ENCODE assay signal across 19 cellular contexts in genomic region chr1:206929509-206929908, GRCh38. TPM values are rescaled to one million over a fixed set of nuclear protein-coding genes. Genes with fewer than 3 reads are reported as not detected.
A peak's percentile ranks its signal among the peaks of the same experiment; 100 is the strongest.
DNase-seq lines count a peak whose midpoint lies in the region; ATAC-seq and TF ChIP-seq lines count a peak whose summit lies in the region.
"Had no signal": no experiment of that assay in that cellular context is flagged by ENCODE, and none has a peak within 500 bp of the region (broad histone marks: within the 10 kb centered on the region; RNA-seq: fewer than 3 reads in every experiment).

No MANE protein-coding gene starts in this region.

- ATAC-seq in activated CD8-positive, alpha-beta T cell treated with anti-CD3 and anti-CD28 coated beads for 36 hours = no peak
- ATAC-seq in right lobe of liver (no peak), HG02970 (IDR thresholded peaks at IDR 0.05; ENCODE audit: low FRiP score, unreplicated experiment) (no peak)
- ATAC-seq: HepG2 had no signal

- H3K27me3 ChIP-seq in CD4-positive, alpha-beta memory T cell (ENCODE audit: insufficient read depth, low read length) = no peaks in the 10 kb centered on the region
- H3K27me3 ChIP-seq in mucosa of rectum (ENCODE audit: control insufficient read depth in 2 of 2, insufficient read depth in 2 of 2, low read length in 2 of 2) = no peaks in the 10 kb centered on the region
- H3K27me3 ChIP-seq in right lobe of liver = no peaks in the 10 kb centered on the region
- H3K27me3 ChIP-seq: esophagus muscularis mucosa, testis had no signal

- H3K4me1 ChIP-seq in CD4-positive, alpha-beta memory T cell (ENCODE audit: insufficient read depth, low read length) = peaks cover 47% of the 10 kb centered on the region
- peaks cover 45% of the 10 kb centered on the region in 2 donors for H3K4me1 ChIP-seq in mucosa of rectum (ENCODE audit: control insufficient read depth in 2 of 2, insufficient read depth in 2 of 2, low read length in 2 of 2)
- peaks cover 0 to 12% (median 0%) of the 10 kb centered on the region in 4 donors for H3K4me1 ChIP-seq in right lobe of liver
- H3K4me1 ChIP-seq: esophagus muscularis mucosa, testis had no signal

- CTCF ChIA-PET in CD4-positive, alpha-beta memory T cell (lab: Charles Lee; ENCODE audit: partially characterized antibody) = interaction anchor here (1.1 to 13.7 kb wide), 5 partner anchors 12 to 195 kb away, joined by 3 to 477 read pairs (median 4); partner anchors contain the start of gene FCMR
- CTCF ChIA-PET in activated CD8-positive, alpha-beta T cell treated with anti-CD3 and anti-CD28 coated beads for 36 hours (lab: Charles Lee) = interaction anchor here (1.1 to 13.5 kb wide), 4 partner anchors 12 to 195 kb away, joined by 4 to 289 read pairs (median 94); partner anchors contain the start of gene FCMR
- CTCF ChIA-PET in HEK293T (lab: Yijun Ruan, JAX) = interaction anchor here (0.6 kb wide), 1 partner anchor 12 kb away, joined by 4 read pairs; no protein-coding TSS in a partner anchor

- peak overlapping the region in 1 of 8 donors; percentile 72 for H3K4me3 Mint-ChIP-seq in CD4-positive, alpha-beta memory T cell
- H3K4me3 Mint-ChIP-seq in activated CD8-positive, alpha-beta T cell treated with anti-CD3 and anti-CD28 coated beads for 36 hours = peak overlapping the region; percentile 69

- H3K4me1 Mint-ChIP-seq in CD4-positive, alpha-beta memory T cell = peaks cover 25 to 55% (median 34%) of the 10 kb centered on the region in 4 donors
- H3K4me1 Mint-ChIP-seq in activated CD8-positive, alpha-beta T cell treated with anti-CD3 and anti-CD28 coated beads for 36 hours (ENCODE audit: low read depth) = peaks cover 60% of the 10 kb centered on the region

- no peaks in the 10 kb centered on the region for H3K36me3 ChIP-seq in CD4-positive, alpha-beta memory T cell (ENCODE audit: insufficient read depth, low read length)
- H3K36me3 ChIP-seq in mucosa of rectum (ENCODE audit: control insufficient read depth in 2 of 2, insufficient read depth in 2 of 2, low read length in 2 of 2) (peaks cover 42 to 45% of the 10 kb centered on the region in 2 donors), right lobe of liver (no peaks in the 10 kb centered on the region)
- H3K36me3 ChIP-seq: esophagus muscularis mucosa had no signal

- no peak overlapping the region for H3K27ac ChIP-seq in CD4-positive, alpha-beta memory T cell (ENCODE audit: low read depth, low read length)
- H3K27ac ChIP-seq in mucosa of rectum (ENCODE audit: low read depth in 2 of 2, low read length in 2 of 2) (peak overlapping the region; percentile 36 to 75), right lobe of liver (no peak overlapping the region)
- H3K27ac ChIP-seq: esophagus muscularis mucosa, RWPE1, testis had no signal

- H3K9me3 ChIP-seq in CD4-positive, alpha-beta memory T cell (ENCODE audit: control insufficient read depth in 1 of 2, low read length in 2 of 2) = no peaks in the 10 kb centered on the region
- H3K9me3 ChIP-seq in mucosa of rectum (ENCODE audit: control insufficient read depth in 2 of 2, low read length in 2 of 2) = no peaks in the 10 kb centered on the region
- H3K9me3 ChIP-seq in right lobe of liver = no peaks in the 10 kb centered on the region
- H3K9me3 ChIP-seq: esophagus muscularis mucosa, testis had no signal

- POLR2A ChIA-PET in CD4-positive, alpha-beta memory T cell (lab: Charles Lee; ENCODE audit: partially characterized antibody) = interaction anchor here (1.9 to 8.7 kb wide), 4 partner anchors 12 to 24 kb away, joined by 10 to 179 read pairs (median 12); partner anchors contain the start of gene FCMR
- POLR2A ChIA-PET in activated CD8-positive, alpha-beta T cell treated with anti-CD3 and anti-CD28 coated beads for 36 hours (lab: Charles Lee) = interaction anchor here (1.5 kb wide), 2 partner anchors 8 to 18 kb away, joined by 3 to 5 read pairs; partner anchors contain the start of gene FCMR
- POLR2A ChIA-PET in HEK293T (lab: Yijun Ruan, JAX) = no interaction called here

- no peaks in the 10 kb centered on the region for H3K36me3 Mint-ChIP-seq in CD4-positive, alpha-beta memory T cell
- no peaks in the 10 kb centered on the region for H3K36me3 Mint-ChIP-seq in activated CD8-positive, alpha-beta T cell treated with anti-CD3 and anti-CD28 coated beads for 36 hours (ENCODE audit: low read depth)

- intact Hi-C loops in CD4-positive, alpha-beta memory T cell (cut with micrococcal nuclease) = no loop called here
- intact Hi-C loops in activated CD8-positive, alpha-beta T cell treated with anti-CD3 and anti-CD28 coated beads for 36 hours (cut with micrococcal nuclease) = no loop called here
- intact Hi-C loops in right lobe of liver (cut with DNase I) = no loop called here

- H3K4me3 ChIP-seq in CD4-positive, alpha-beta memory T cell (ENCODE audit: low read length in 2 of 2) = peak overlapping the region in 1 of 2 donors; percentile 19
- H3K4me3 ChIP-seq in mucosa of rectum (ENCODE audit: low read length in 2 of 2) (no peak overlapping the region), right lobe of liver (no peak overlapping the region)
- H3K4me3 ChIP-seq: esophagus muscularis mucosa, testis had no signal

- peak overlapping the region in 1 of 2 donors; percentile 14 for H3K9ac ChIP-seq in mucosa of rectum (ENCODE audit: low read depth in 1 of 2, low read length in 2 of 2)

- TF ChIP-seq CTCF in GM12872 (IDR thresholded peaks at IDR 0.05; ENCODE audit: insufficient read depth, low read depth, low read length) = peak; percentile 42; the same call in 2 of the 3 replicates
- no peak for TF ChIP-seq CTCF in activated CD8-positive, alpha-beta T cell treated with anti-CD3 and anti-CD28 coated beads for 36 hours (IDR thresholded peaks at IDR 0.05)
- TF ChIP-seq CTCF in right lobe of liver (IDR thresholded peaks at IDR 0.05) = no peak

- DNase-seq in CD4-positive, alpha-beta memory T cell = no peak
- DNase-seq in activated CD8-positive, alpha-beta T cell treated with anti-CD3 and anti-CD28 coated beads for 36 hours = no peak
- no peak for DNase-seq in KBM-7
- DNase-seq in right lobe of liver = no peak
- no peak for DNase-seq in HEK293T (ENCODE audit: extremely low spot score)
- DNase-seq: activated CD4-positive, alpha-beta T cell treated with anti-CD3 and anti-CD28 coated beads for 1 hour; islet precursor cell; mesenchymal stem cell; NCI-H1092 treated with DMSO at 0.1 percent for 48 hours; T-helper 1 cell; testis had no signal

- peak overlapping the region; percentile 62 to 93 (median 88) for H3K27ac Mint-ChIP-seq in CD4-positive, alpha-beta memory T cell
- H3K27ac Mint-ChIP-seq in activated CD8-positive, alpha-beta T cell treated with anti-CD3 and anti-CD28 coated beads for 36 hours = peak overlapping the region; percentile 97

- no peaks in the 10 kb centered on the region for H3K9me3 Mint-ChIP-seq in CD4-positive, alpha-beta memory T cell
- no peaks in the 10 kb centered on the region for H3K9me3 Mint-ChIP-seq in activated CD8-positive, alpha-beta T cell treated with anti-CD3 and anti-CD28 coated beads for 36 hours

- in situ Hi-C loops in KBM-7 (cut with MboI; ENCODE audit: low pct_unique_long_range_greater_than_20kb, low sequenced_read_pairs) = no loop called here

- TF ChIP-seq POLR2A in right lobe of liver (IDR thresholded peaks at IDR 0.05) = no peak

- 77% methylated on average over 5 of the region's 5 CpGs for WGBS in right lobe of liver (ENCODE audit: insufficient coverage, low coverage, low lambda C conversion rate, missing lambda C conversion rate)

- H3K27me3 Mint-ChIP-seq in CD4-positive, alpha-beta memory T cell = no peaks in the 10 kb centered on the region
- H3K27me3 Mint-ChIP-seq in activated CD8-positive, alpha-beta T cell treated with anti-CD3 and anti-CD28 coated beads for 36 hours = no peaks in the 10 kb centered on the region

TF ChIP-seq in HEK293T, 16 proteins besides CTCF, POLR2A, EP300 and RAD21:
- TF ChIP-seq BHLHE40 (IDR thresholded peaks at IDR 0.05; ENCODE audit: borderline replicate concordance) (no peak), SUZ12 (IDR thresholded peaks at IDR 0.05) (no peak), L3MBTL2 (conservative IDR thresholded peaks at IDR 0.05) (no peak), HDGF (IDR thresholded peaks at IDR 0.05; ENCODE audit: borderline replicate concordance) (no peak), LEF1 (IDR thresholded peaks at IDR 0.05; ENCODE audit: borderline replicate concordance) (no peak), ELF4 (IDR thresholded peaks at IDR 0.05) (no peak), SP1 (IDR thresholded peaks at IDR 0.05) (no peak), NFRKB (IDR thresholded peaks at IDR 0.05) (no peak)
- TF ChIP-seq, protein P1, sequence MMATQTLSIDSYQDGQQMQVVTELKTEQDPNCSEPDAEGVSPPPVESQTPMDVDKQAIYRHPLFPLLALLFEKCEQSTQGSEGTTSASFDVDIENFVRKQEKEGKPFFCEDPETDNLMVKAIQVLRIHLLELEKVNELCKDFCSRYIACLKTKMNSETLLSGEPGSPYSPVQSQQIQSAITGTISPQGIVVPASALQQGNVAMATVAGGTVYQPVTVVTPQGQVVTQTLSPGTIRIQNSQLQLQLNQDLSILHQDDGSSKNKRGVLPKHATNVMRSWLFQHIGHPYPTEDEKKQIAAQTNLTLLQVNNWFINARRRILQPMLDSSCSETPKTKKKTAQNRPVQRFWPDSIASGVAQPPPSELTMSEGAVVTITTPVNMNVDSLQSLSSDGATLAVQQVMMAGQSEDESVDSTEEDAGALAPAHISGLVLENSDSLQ (IDR thresholded peaks at IDR 0.05) = no peak

RNA-seq across cellular contexts. Expression of gene FCMR, which starts 7.8 kb away (rescaled TPM):
- total RNA-seq in CD4-positive, alpha-beta memory T cell = 100 to 1,000 TPM; 554 to 588 TPM
- 100 to 1,000 TPM; 493 to 558 TPM for polyA plus RNA-seq in CD4-positive, alpha-beta memory T cell
- 10 to 100 TPM; 49.4 to 51.7 TPM for total RNA-seq in activated CD8-positive, alpha-beta T cell treated with anti-CD3 and anti-CD28 coated beads for 36 hours
- 1 to 10 TPM in 5 of 6 experiments, under 1 TPM in 1; 0.80 to 3.2 (median 1.4) TPM for total RNA-seq in right lobe of liver
- total RNA-seq: dermis microvascular lymphatic vessel endothelial cell, HepG2 had no signal
- polyA plus RNA-seq: HepG2 had no signal

RNA-seq across cellular contexts. Expression of gene PIGR, which starts 16.8 kb away (rescaled TPM):
- not detected for total RNA-seq in CD4-positive, alpha-beta memory T cell
- polyA plus RNA-seq in CD4-positive, alpha-beta memory T cell = not detected
- under 1 TPM in 1 of 2 experiments, not detected in 1; 0.07 TPM for total RNA-seq in activated CD8-positive, alpha-beta T cell treated with anti-CD3 and anti-CD28 coated beads for 36 hours
- total RNA-seq in right lobe of liver = 100 to 1,000 TPM in 2 of 6 experiments, 10 to 100 TPM in 4; 20.6 to 134 (median 85.1) TPM
- total RNA-seq: Daoy, dermis microvascular lymphatic vessel endothelial cell, HepG2, testis had no signal
- polyA plus RNA-seq: HepG2 had no signal

RNA-seq across cellular contexts. Expression of gene IL24, which starts 32.3 kb away (rescaled TPM):
- not detected for total RNA-seq in CD4-positive, alpha-beta memory T cell
- polyA plus RNA-seq in CD4-positive, alpha-beta memory T cell = 10 to 100 TPM; 20.3 to 29.6 TPM
- under 1 TPM; 0.54 to 0.81 TPM for total RNA-seq in activated CD8-positive, alpha-beta T cell treated with anti-CD3 and anti-CD28 coated beads for 36 hours
- not detected for total RNA-seq in right lobe of liver
- total RNA-seq: dermis microvascular lymphatic vessel endothelial cell, HepG2, testis had no signal
- polyA plus RNA-seq: HepG2 had no signal

RNA-seq across cellular contexts. Expression of gene FCAMR, which starts 40.8 kb away (rescaled TPM):
- not detected for total RNA-seq in CD4-positive, alpha-beta memory T cell
- polyA plus RNA-seq in CD4-positive, alpha-beta memory T cell = not detected
- total RNA-seq in activated CD8-positive, alpha-beta T cell treated with anti-CD3 and anti-CD28 coated beads for 36 hours = not detected
- total RNA-seq in right lobe of liver = 10 to 100 TPM in 1 of 6 experiments, 1 to 10 TPM in 4, under 1 TPM in 1; 0.44 to 31.1 (median 2.2) TPM
- total RNA-seq: Daoy, dermis microvascular lymphatic vessel endothelial cell, esophagus muscularis mucosa, HepG2 had no signal
- polyA plus RNA-seq: HepG2 had no signal

Comparison
In these comparisons a context has a peak if more than half of its experiments do, and no peak if none do; other contexts are left out.
1. H3K27ac ChIP-seq: peak in mucosa of rectum (2 of 2); none in CD4-positive, alpha-beta memory T cell (single experiment) and right lobe of liver (0 of 3).
2. RNA of gene FCMR, which starts 7.8 kb away (total RNA-seq): 554 to 588 TPM in CD4-positive, alpha-beta memory T cell and 49.4 to 51.7 TPM in activated CD8-positive, alpha-beta T cell treated with anti-CD3 and anti-CD28 coated beads for 36 hours; 0.80 to 3.2 TPM in right lobe of liver; every median in the first group is over 10 times any median in the second.
3. RNA of gene PIGR, which starts 16.8 kb away (total RNA-seq): 20.6 to 134 TPM in right lobe of liver; 0.07 TPM in activated CD8-positive, alpha-beta T cell treated with anti-CD3 and anti-CD28 coated beads for 36 hours and not detected in CD4-positive, alpha-beta memory T cell; every median in the first group is over 10 times any median in the second.